Comparison of ENCODE assay signal across 8 cellular contexts in genomic region chr10:24882047-24882698, GRCh38.
DNase-seq lines count a peak whose midpoint lies in the region; ATAC-seq and TF ChIP-seq lines count a peak whose summit lies in the region.

No MANE protein-coding gene starts in this region.

- H3K36me3 Mint-ChIP-seq in T-helper 1 cell treated with Interleukin-12 subunit alpha and Interleukin-12 subunit beta and Interleukin-4 antibody, amounts not matched to agents 30 μg/mL and 1 μg/mL, for 36 hours (ENCODE audit: low read depth): peaks cover 1% of the 10 kb centered on the region

- peak overlapping the region; percentile 7 for H3K4me3 Mint-ChIP-seq in T-helper 1 cell treated with Interleukin-12 subunit alpha and Interleukin-12 subunit beta and Interleukin-4 antibody, amounts not matched to agents 30 μg/mL and 1 μg/mL, for 36 hours

- no peak overlapping the region for H3K27ac Mint-ChIP-seq in T-helper 1 cell treated with Interleukin-12 subunit alpha and Interleukin-12 subunit beta and Interleukin-4 antibody, amounts not matched to agents 30 μg/mL and 1 μg/mL, for 36 hours

- in situ Hi-C loops in GM13976 (cut with MboI; ENCODE audit: low sequenced_read_pairs, unreplicated experiment): no loop called here

- no peak for TF ChIP-seq CTCF in GM13976 (IDR thresholded peaks at IDR 0.05; ENCODE audit: borderline replicate concordance, control extremely low read depth, extremely low read depth, insufficient read depth, missing control alignments)

- H3K4me1 Mint-ChIP-seq in T-helper 1 cell treated with Interleukin-12 subunit alpha and Interleukin-12 subunit beta and Interleukin-4 antibody, amounts not matched to agents 30 μg/mL and 1 μg/mL, for 36 hours (ENCODE audit: low read depth): peaks cover 12% of the 10 kb centered on the region

- no peaks in the 10 kb centered on the region for H3K27me3 Mint-ChIP-seq in T-helper 1 cell treated with Interleukin-12 subunit alpha and Interleukin-12 subunit beta and Interleukin-4 antibody, amounts not matched to agents 30 μg/mL and 1 μg/mL, for 36 hours (ENCODE audit: low read depth)

- DNase-seq in stimulated activated CD4-positive, alpha-beta T cell treated with anti-CD3 and anti-CD28 coated beads, Interleukin-1b, Interleukin-23, amount 100 ng/mL, for 48 hours: peak; percentile 44
- DNase-seq in stimulated activated CD4-positive, alpha-beta T cell treated with anti-CD3 and anti-CD28 coated beads, Interleukin-12 subunit alpha, Interleukin-12 subunit beta, amount 100 ng/mL, for 4 hours: no peak
- peak; percentile 52 for DNase-seq in dermis blood vessel endothelial cell
- no peak for DNase-seq in KG1 (lab: John Stamatoyannopoulos, UW)
- DNase-seq in GM13976 (ENCODE audit: low spot score): no peak

- ATAC-seq in GM19455 (IDR thresholded peaks at IDR 0.05; ENCODE audit: unreplicated experiment) (no peak), HG03139 (IDR thresholded peaks at IDR 0.05; ENCODE audit: unreplicated experiment) (no peak)

- H3K9me3 Mint-ChIP-seq in T-helper 1 cell treated with Interleukin-12 subunit alpha and Interleukin-12 subunit beta and Interleukin-4 antibody, amounts not matched to agents 30 μg/mL and 1 μg/mL, for 36 hours: peaks cover 7% of the 10 kb centered on the region

Comparison
In these comparisons a context has a peak if more than half of its experiments do, and no peak if none do; other contexts are left out.
1. DNase-seq: peak in stimulated activated CD4-positive, alpha-beta T cell treated with anti-CD3 and anti-CD28 coated beads, Interleukin-1b, Interleukin-23, amount 100 ng/mL, for 48 hours (single experiment) and dermis blood vessel endothelial cell (single experiment); none in stimulated activated CD4-positive, alpha-beta T cell treated with anti-CD3 and anti-CD28 coated beads, Interleukin-12 subunit alpha, Interleukin-12 subunit beta, amount 100 ng/mL, for 4 hours (single experiment), KG1 (single experiment) and GM13976 (single experiment).